Comparison of ENCODE assay signal across 17 cellular contexts in genomic region chr18:40380657-40381441, GRCh38.
DNase-seq lines count a peak whose midpoint lies in the region; ATAC-seq and TF ChIP-seq lines count a peak whose summit lies in the region.
"Had no signal": no experiment of that assay in that cellular context is flagged by ENCODE, and none has a peak within 500 bp of the region (broad histone marks: within the 10 kb centered on the region; RNA-seq: fewer than 3 reads in every experiment).

No MANE protein-coding gene starts in this region.

- H3K4me2 ChIP-seq in GM23248 (ENCODE audit: unreplicated experiment): peak overlapping the region; percentile 23
- H3K4me2 ChIP-seq in fibroblast of lung (ENCODE audit: extremely low read depth, insufficient read depth, low read length): no peak overlapping the region

- ATAC-seq in RWPE2 (ENCODE audit: low read depth) (peak; percentile 38; the same call in 1 of the 3 replicates), GM18868 (IDR thresholded peaks at IDR 0.05; ENCODE audit: unreplicated experiment) (no peak), GM21619 (IDR thresholded peaks at IDR 0.05; ENCODE audit: unreplicated experiment) (no peak), HG03095 (IDR thresholded peaks at IDR 0.05; ENCODE audit: unreplicated experiment) (no peak)
- ATAC-seq: activated T-helper 17 cell treated with anti-CD3 and anti-CD28 coated beads, Interleukin-2, amount 50 U/mL, for 72 hours; mucosa of descending colon; stimulated activated naive B cell treated with anti-CD40 and anti-IgM and Interleukin-4, amounts not matched to agents 10 μg/mL and 1 μg/mL and 100 μg/mL, for 72 hours had no signal

- H3K79me2 ChIP-seq in GM23248 (ENCODE audit: insufficient read depth) (no peaks in the 10 kb centered on the region), fibroblast of lung (ENCODE audit: control insufficient read depth, insufficient read depth, low read length) (no peaks in the 10 kb centered on the region)

- H3F3A ChIP-seq in GM23248 (ENCODE audit: insufficient read depth): peaks cover 13% of the 10 kb centered on the region; the same call in 1 of the 2 replicates

- H3K36me3 ChIP-seq in GM23248 (ENCODE audit: low read depth): no peaks in the 10 kb centered on the region
- no peaks in the 10 kb centered on the region for H3K36me3 ChIP-seq in RWPE2 (ENCODE audit: low read depth)
- no peaks in the 10 kb centered on the region for H3K36me3 ChIP-seq in fibroblast of lung (ENCODE audit: control insufficient read depth, insufficient read depth, low read length)
- H3K36me3 ChIP-seq: left ventricle myocardium inferior had no signal

- in situ Hi-C loops in GM23248 (cut with MboI): no loop called here

- H3K9me2 ChIP-seq in GM23248 (ENCODE audit: insufficient read depth): no peaks in the 10 kb centered on the region

- no peaks in the 10 kb centered on the region for H4K20me1 ChIP-seq in GM23248 (ENCODE audit: insufficient read depth)
- H4K20me1 ChIP-seq in fibroblast of lung (ENCODE audit: control insufficient read depth, extremely low read depth, insufficient read depth, low read length): no peaks in the 10 kb centered on the region

- 36 to 46% methylated on average over 6 of the region's 6 CpGs for WGBS in GM23248 (ENCODE audit: low coverage in 1 of 2, low lambda C conversion rate in 2 of 2, missing lambda C conversion rate in 2 of 2), 2 experiments

- H3K4me1 ChIP-seq in GM23248 (ENCODE audit: insufficient read depth) (peaks cover 30% of the 10 kb centered on the region), RWPE2 (ENCODE audit: insufficient read depth, poor library complexity, severe bottlenecking) (no peaks in the 10 kb centered on the region), fibroblast of lung (ENCODE audit: control insufficient read depth, extremely low read depth, insufficient read depth, low read length) (no peaks in the 10 kb centered on the region)
- H3K4me1 ChIP-seq: left ventricle myocardium inferior had no signal

- H3K27ac ChIP-seq in GM23248: peak overlapping the region; percentile 68
- no peak overlapping the region for H3K27ac ChIP-seq in RWPE2 (ENCODE audit: poor library complexity, severe bottlenecking)
- no peak overlapping the region for H3K27ac ChIP-seq in fibroblast of lung (ENCODE audit: insufficient read depth, low read length)
- H3K27ac ChIP-seq: left ventricle myocardium inferior had no signal

- peak overlapping the region; percentile 16; the same call in 1 of the 2 replicates for H2AFZ ChIP-seq in GM23248
- H2AFZ ChIP-seq in fibroblast of lung (ENCODE audit: low read length): no peak overlapping the region

- H3K4me3 ChIP-seq in GM23248 (no peak overlapping the region), RWPE2 (ENCODE audit: severe bottlenecking) (no peak overlapping the region), fibroblast of lung (replicated peaks in 1 of 4; ENCODE audit: control extremely low read depth in 1 of 4, insufficient read depth in 1 of 4, low read depth in 3 of 4, low read length in 4 of 4) (no peak overlapping the region)
- H3K4me3 ChIP-seq: left ventricle myocardium inferior, mucosa of descending colon had no signal

- H3K27me3 ChIP-seq in GM23248 (replicated peaks; ENCODE audit: insufficient read depth): no peaks in the 10 kb centered on the region
- H3K27me3 ChIP-seq in RWPE2 (ENCODE audit: insufficient read depth, poor library complexity, severe bottlenecking): no peaks in the 10 kb centered on the region
- H3K27me3 ChIP-seq in fibroblast of lung (ENCODE audit: control insufficient read depth, insufficient read depth, low read length): no peaks in the 10 kb centered on the region

- peak overlapping the region; percentile 25; the same call in 1 of the 2 replicates for H3K9ac ChIP-seq in GM23248
- H3K9ac ChIP-seq in fibroblast of lung (ENCODE audit: insufficient read depth, low read length): no peak overlapping the region

- TF ChIP-seq CTCF in RWPE2 (IDR thresholded peaks at IDR 0.05; ENCODE audit: poor library complexity, severe bottlenecking) (no peak), fibroblast of lung (conservative IDR thresholded peaks at IDR 0.05 in 1 of 2, IDR thresholded peaks at IDR 0.05 in 1 of 2; ENCODE audit: low read depth in 1 of 2, low read length in 2 of 2) (no peak)

- peak; percentile 74 for DNase-seq in GM23248
- DNase-seq in RWPE2 (ENCODE audit: low spot score): no peak
- peak; percentile 27 to 59 for DNase-seq in fibroblast of lung (ENCODE audit: low read depth in 2 of 2)
- peak; percentile 4 for DNase-seq in renal cortical epithelial cell (ENCODE audit: low read depth)
- DNase-seq: activated CD4-positive, alpha-beta T cell treated with anti-CD3 and anti-CD28 coated beads for 48 hours; caudate nucleus; head of caudate nucleus; left ventricle myocardium inferior; mucosa of descending colon; NCI-H1417 treated with DMSO at 0.1 percent for 48 hours; NCI-H345; nucleus accumbens; stimulated activated naive B cell treated with anti-CD40 and anti-IgM and Interleukin-4, amounts not matched to agents 10 μg/mL and 1 μg/mL and 100 μg/mL, for 72 hours had no signal

- H3K9me3 ChIP-seq in GM23248 (ENCODE audit: low read depth): no peaks in the 10 kb centered on the region
- H3K9me3 ChIP-seq in RWPE2 (ENCODE audit: severe bottlenecking): no peaks in the 10 kb centered on the region
- H3K9me3 ChIP-seq in fibroblast of lung (ENCODE audit: control insufficient read depth, insufficient read depth, low read depth, low read length): no peaks in the 10 kb centered on the region
- H3K9me3 ChIP-seq: left ventricle myocardium inferior, mucosa of descending colon had no signal
